ENCODE assay signal across 18 cellular contexts in the genomic region with DNA sequence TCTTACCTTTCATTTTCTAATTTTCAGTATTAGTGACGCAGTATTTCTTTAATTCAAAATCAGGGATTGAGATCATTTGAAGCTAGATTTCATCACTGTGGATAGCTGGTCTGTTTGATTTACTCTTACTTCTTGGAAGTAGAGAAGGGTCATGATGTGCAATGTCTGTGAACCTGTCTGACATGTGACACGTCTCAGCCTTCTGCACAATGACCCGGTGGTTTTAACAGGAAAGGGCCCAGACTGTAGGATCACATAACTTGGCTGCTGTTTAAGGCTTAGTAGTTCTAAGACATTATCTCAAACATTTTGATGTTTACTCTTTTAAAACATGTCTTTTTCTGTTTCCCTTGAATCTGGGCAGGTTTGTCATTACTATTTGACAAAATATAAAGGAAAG.
DNase-seq lines count a peak whose midpoint lies in the region; ATAC-seq and TF ChIP-seq lines count a peak whose summit lies in the region.
"Had no signal": no experiment of that assay in that cellular context is flagged by ENCODE, and none has a peak within 500 bp of the region (broad histone marks: within the 10 kb centered on the region; RNA-seq: fewer than 3 reads in every experiment).

No MANE protein-coding gene starts in this region.

- H3K27ac ChIP-seq in trophoblast cell (ENCODE audit: low read depth, low read length) (peak overlapping the region; percentile 33), lower lobe of right lung (no peak overlapping the region)
- H3K27ac ChIP-seq: BLaER1 treated with 17β-estradiol and CSF1 and Interleukin-3, amounts not matched to agents 10 nM and 100 nM had no signal

- no peaks in the 10 kb centered on the region for H3K79me1 ChIP-seq in trophoblast cell (ENCODE audit: low read length)

- intact Hi-C loops in lower lobe of right lung (cut with DNase I), result no loop called here

- no peak overlapping the region for H3K14ac ChIP-seq in trophoblast cell (ENCODE audit: low read length)

- H4K8ac ChIP-seq in trophoblast cell (ENCODE audit: low read depth, low read length), result no peak overlapping the region

- TF ChIP-seq CTCF in choroid plexus epithelial cell (conservative IDR thresholded peaks at IDR 0.05; ENCODE audit: low read depth, low read length) (no peak), GM13977 (IDR thresholded peaks at IDR 0.05; ENCODE audit: extremely low read depth, insufficient read depth, missing control alignments) (no peak), lower lobe of right lung (IDR thresholded peaks at IDR 0.05) (no peak)

- H3K4me1 ChIP-seq in trophoblast cell (ENCODE audit: control insufficient read depth in 1 of 2, insufficient read depth in 2 of 2, low read length in 2 of 2) (no peaks in the 10 kb centered on the region), lower lobe of right lung (no peaks in the 10 kb centered on the region)
- H3K4me1 ChIP-seq: BLaER1 treated with 17β-estradiol and CSF1 and Interleukin-3, amounts not matched to agents 10 nM and 100 nM had no signal

- H2BK120ac ChIP-seq in trophoblast cell (ENCODE audit: insufficient read depth, low read length, poor library complexity), result no peak overlapping the region

- H3K9ac ChIP-seq in trophoblast cell (ENCODE audit: low read length), result no peak overlapping the region
- H3K9ac ChIP-seq: BLaER1 treated with 17β-estradiol and CSF1 and Interleukin-3, amounts not matched to agents 10 nM and 100 nM had no signal

- no peaks in the 10 kb centered on the region for H3K36me3 ChIP-seq in trophoblast cell (ENCODE audit: control insufficient read depth in 1 of 2, insufficient read depth in 2 of 2, low read length in 2 of 2)
- no peaks in the 10 kb centered on the region for H3K36me3 ChIP-seq in lower lobe of right lung
- H3K36me3 ChIP-seq: BLaER1 treated with 17β-estradiol and CSF1 and Interleukin-3, amounts not matched to agents 10 nM and 100 nM had no signal

- no peak overlapping the region for H3K4me3 ChIP-seq in choroid plexus epithelial cell (ENCODE audit: low read depth, low read length)
- no peak overlapping the region for H3K4me3 ChIP-seq in trophoblast cell (ENCODE audit: low read depth, low read length)
- H3K4me3 ChIP-seq in lower lobe of right lung, result no peak overlapping the region
- H3K4me3 ChIP-seq: BLaER1 treated with 17β-estradiol and CSF1 and Interleukin-3, amounts not matched to agents 10 nM and 100 nM had no signal

- no peaks in the 10 kb centered on the region for H3K79me2 ChIP-seq in trophoblast cell (ENCODE audit: control insufficient read depth, insufficient read depth, low read length, poor library complexity)

- no CpG with 5 or more reads among the region's 3 CpGs for WGBS in trophoblast cell (ENCODE audit: extremely low coverage, insufficient coverage, insufficient read length)

- H3K9me3 ChIP-seq in trophoblast cell (ENCODE audit: insufficient read depth, low read depth, low read length) (no peaks in the 10 kb centered on the region), lower lobe of right lung (no peaks in the 10 kb centered on the region)
- H3K9me3 ChIP-seq: BLaER1 treated with 17β-estradiol and CSF1 and Interleukin-3, amounts not matched to agents 10 nM and 100 nM had no signal

- peak; percentile 43 for ATAC-seq in GM18867 (IDR thresholded peaks at IDR 0.05; ENCODE audit: unreplicated experiment)
- no peak for ATAC-seq in HG03039 (IDR thresholded peaks at IDR 0.05; ENCODE audit: unreplicated experiment)
- no peak for ATAC-seq in lower lobe of right lung
- ATAC-seq: HepG2 had no signal

- no peak overlapping the region for H3K4ac ChIP-seq in trophoblast cell (ENCODE audit: low read depth, low read length)

- H2AFZ ChIP-seq in trophoblast cell (ENCODE audit: insufficient read depth, low read length, poor library complexity), result no peak overlapping the region

- H2BK5ac ChIP-seq in trophoblast cell (ENCODE audit: low read depth, low read length, poor library complexity), result no peak overlapping the region

- H4K12ac ChIP-seq in trophoblast cell (ENCODE audit: low read depth, low read length), result no peak overlapping the region

- no peak overlapping the region for H3K18ac ChIP-seq in trophoblast cell (ENCODE audit: low read length)

- H2BK12ac ChIP-seq in trophoblast cell (ENCODE audit: low read length), result no peak overlapping the region

- H4K91ac ChIP-seq in trophoblast cell (ENCODE audit: low read depth, low read length), result no peak overlapping the region

- DNase-seq in choroid plexus epithelial cell (ENCODE audit: low read depth) (peak; percentile 74), islet precursor cell (peak; percentile 63), trophoblast cell (no peak), GM13977 (ENCODE audit: low spot score) (no peak), NCI-H1417 (lab: John Stamatoyannopoulos, UW) (no peak), lower lobe of right lung (no peak)
- DNase-seq: 8988T; ACHN; CD4-positive, alpha-beta memory T cell; DMS153; DMS79 treated with DMSO at 0.1 percent for 48 hours; EL; GOT3; H9 had no signal

- no peak overlapping the region for H2AK5ac ChIP-seq in trophoblast cell (ENCODE audit: low read length)

- H3K27me3 ChIP-seq in trophoblast cell (ENCODE audit: insufficient read depth, low read length) (no peaks in the 10 kb centered on the region), lower lobe of right lung (ENCODE audit: low read depth) (no peaks in the 10 kb centered on the region)
- H3K27me3 ChIP-seq: BLaER1 treated with 17β-estradiol and CSF1 and Interleukin-3, amounts not matched to agents 10 nM and 100 nM had no signal

- in situ Hi-C loops in GM13977 (cut with MboI; ENCODE audit: low pct_unique_long_range_greater_than_20kb, low sequenced_read_pairs, unreplicated experiment), result no loop called here

- H3K23ac ChIP-seq in trophoblast cell (ENCODE audit: low read length), result no peak overlapping the region

- no peak overlapping the region for H3K4me2 ChIP-seq in trophoblast cell (ENCODE audit: low read length)
- H3K4me2 ChIP-seq: BLaER1 treated with 17β-estradiol and CSF1 and Interleukin-3, amounts not matched to agents 10 nM and 100 nM had no signal

Comparison
In these comparisons a context has a peak if more than half of its experiments do, and no peak if none do; other contexts are left out.
1. DNase-seq: peak in choroid plexus epithelial cell (single experiment) and islet precursor cell (single experiment); none in trophoblast cell (0 of 2), GM13977 (single experiment), NCI-H1417 (0 of 3) and lower lobe of right lung (single experiment).